Comparison of ENCODE assay signal across 10 cellular contexts in the genomic region with DNA sequence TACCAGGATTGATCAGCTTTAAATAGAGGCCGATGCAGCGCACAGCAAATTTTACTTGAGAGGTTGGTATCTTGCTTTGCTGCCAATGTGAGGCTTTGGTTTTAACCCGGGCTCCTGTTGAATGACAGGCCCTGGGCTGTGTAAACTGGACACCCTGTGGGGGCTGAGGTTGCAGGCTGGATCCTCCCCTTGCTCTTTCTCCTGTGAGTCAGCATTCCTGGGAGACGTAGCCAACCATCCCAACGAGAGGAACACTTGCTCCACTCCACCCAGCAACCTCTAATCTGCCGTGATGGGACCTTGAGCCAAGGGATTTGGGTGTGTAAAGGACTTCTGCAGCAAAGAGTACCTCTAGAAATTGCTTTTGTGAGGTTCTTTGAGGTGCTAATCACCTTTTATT.
DNase-seq lines count a peak whose midpoint lies in the region; ATAC-seq and TF ChIP-seq lines count a peak whose summit lies in the region.
"Had no signal": no experiment of that assay in that cellular context is flagged by ENCODE, and none has a peak within 500 bp of the region (broad histone marks: within the 10 kb centered on the region; RNA-seq: fewer than 3 reads in every experiment).

No MANE protein-coding gene starts in this region.

- TF ChIP-seq CTCF in PC-9 (conservative IDR thresholded peaks at IDR 0.05) (no peak), omental fat pad (IDR thresholded peaks at IDR 0.05) (no peak)

- 30 to 37% methylated on average over 6 of the region's 6 CpGs for WGBS in GM23248 (ENCODE audit: low coverage in 1 of 2, low lambda C conversion rate in 2 of 2, missing lambda C conversion rate in 2 of 2), 2 experiments

- no peaks in the 10 kb centered on the region for H3K27me3 ChIP-seq in GM23248 (replicated peaks; ENCODE audit: insufficient read depth)
- H3K27me3 ChIP-seq in PC-9 (ENCODE audit: insufficient read depth, low read depth) = no peaks in the 10 kb centered on the region
- H3K27me3 ChIP-seq in naive thymus-derived CD4-positive, alpha-beta T cell (ENCODE audit: control insufficient read depth in 2 of 2, insufficient read depth in 2 of 2, low read length in 2 of 2) = no peaks in the 10 kb centered on the region
- no peaks in the 10 kb centered on the region for H3K27me3 ChIP-seq in effector memory CD4-positive, alpha-beta T cell (replicated peaks; ENCODE audit: control insufficient read depth, insufficient read depth, low read length, poor library complexity, severe bottlenecking)

- H3K9ac ChIP-seq in GM23248 = no peak overlapping the region

- BruUV-seq in PC-9 (replicated peaks; lab: Mats Ljungman, UMichigan) = no TSS peak

- H3K36me3 Mint-ChIP-seq in naive thymus-derived CD4-positive, alpha-beta T cell = no peaks in the 10 kb centered on the region

- POLR2A ChIA-PET in PC-9 (lab: Charles Lee; ENCODE audit: unreplicated experiment) = interaction anchor here (0.6 to 0.7 kb wide), 3 partner anchors 14 to 898 kb away, joined by 3 to 5 read pairs (median 5); no protein-coding TSS in a partner anchor
- POLR2A ChIA-PET in naive thymus-derived CD4-positive, alpha-beta T cell (lab: Charles Lee) = no interaction called here

- no peak overlapping the region for H3K4me3 Mint-ChIP-seq in naive thymus-derived CD4-positive, alpha-beta T cell
- H3K4me3 Mint-ChIP-seq: activated T-helper 1 cell treated with anti-CD3 and anti-CD28 coated beads, Interleukin-12 subunit alpha, Interleukin-12 subunit beta, Interleukin-2, Interleukin-4 antibody, amounts not matched to agents 30 ng/mL and 10 ng/mL and 1 ng/mL, durations not matched to agents 14 hours and 24 hours and 36 hours had no signal

- no peak overlapping the region for H3K27ac Mint-ChIP-seq in naive thymus-derived CD4-positive, alpha-beta T cell
- H3K27ac Mint-ChIP-seq: activated T-helper 1 cell treated with anti-CD3 and anti-CD28 coated beads, Interleukin-12 subunit alpha, Interleukin-12 subunit beta, Interleukin-2, Interleukin-4 antibody, amounts not matched to agents 30 ng/mL and 10 ng/mL and 1 ng/mL, durations not matched to agents 14 hours and 24 hours and 36 hours had no signal

- H3K9me2 ChIP-seq in GM23248 (ENCODE audit: insufficient read depth) (no peaks in the 10 kb centered on the region), PC-9 (ENCODE audit: insufficient read depth) (no peaks in the 10 kb centered on the region)

- in situ Hi-C loops in GM23248 (cut with MboI) = no loop called here

- DNase-seq in GM23248 = peak; percentile 82
- DNase-seq in PC-9 = peak; percentile 37 to 74
- DNase-seq in epithelial cell of prostate (ENCODE audit: low read depth, low spot score) = no peak
- no peak for DNase-seq in omental fat pad (ENCODE audit: low spot score)
- no peak for DNase-seq in HuH-7.5 (ENCODE audit: low spot score)
- DNase-seq in naive thymus-derived CD4-positive, alpha-beta T cell = no peak
- no peak for DNase-seq in effector memory CD4-positive, alpha-beta T cell
- DNase-seq in NCI-H524 treated with DMSO at 0.1 percent for 48 hours (lab: John Stamatoyannopoulos, UW) = no peak
- DNase-seq: NCI-H510A treated with DMSO at 0.1 percent for 48 hours had no signal

- no peaks in the 10 kb centered on the region for H3K36me3 ChIP-seq in GM23248 (ENCODE audit: low read depth)
- no peaks in the 10 kb centered on the region for H3K36me3 ChIP-seq in PC-9 (ENCODE audit: low read depth)
- no peaks in the 10 kb centered on the region for H3K36me3 ChIP-seq in naive thymus-derived CD4-positive, alpha-beta T cell (ENCODE audit: control insufficient read depth in 2 of 3, insufficient read depth in 3 of 3, low read length in 3 of 3)
- no peaks in the 10 kb centered on the region for H3K36me3 ChIP-seq in effector memory CD4-positive, alpha-beta T cell (ENCODE audit: control insufficient read depth, insufficient read depth, low read length)

- intact Hi-C loops in PC-9 (cut with micrococcal nuclease; ENCODE audit: unreplicated experiment) = no loop called here
- intact Hi-C loops in naive thymus-derived CD4-positive, alpha-beta T cell (cut with micrococcal nuclease) = no loop called here

- H3K4me1 ChIP-seq in GM23248 (ENCODE audit: insufficient read depth) (peaks cover 37% of the 10 kb centered on the region), PC-9 (replicated peaks; ENCODE audit: insufficient read depth) (peaks cover 26% of the 10 kb centered on the region)
- H3K4me1 ChIP-seq in naive thymus-derived CD4-positive, alpha-beta T cell (ENCODE audit: control insufficient read depth in 2 of 2, insufficient read depth in 2 of 2, low read length in 2 of 2) = no peaks in the 10 kb centered on the region
- H3K4me1 ChIP-seq in effector memory CD4-positive, alpha-beta T cell (ENCODE audit: control insufficient read depth, insufficient read depth, low read length, poor library complexity, severe bottlenecking) = no peaks in the 10 kb centered on the region

- no peaks in the 10 kb centered on the region for H3K4me1 Mint-ChIP-seq in naive thymus-derived CD4-positive, alpha-beta T cell

- no peaks in the 10 kb centered on the region for H4K20me1 ChIP-seq in GM23248 (ENCODE audit: insufficient read depth)
- no peaks in the 10 kb centered on the region for H4K20me1 ChIP-seq in PC-9 (ENCODE audit: insufficient read depth)

- H2AFZ ChIP-seq in GM23248 (peak overlapping the region; percentile 12; the same call in 1 of the 2 replicates), PC-9 (no peak overlapping the region)

- CTCF ChIA-PET in PC-9 (lab: Charles Lee) = interaction anchor here (0.6 kb wide), 1 partner anchor 508 kb away, joined by 3 read pairs; no protein-coding TSS in a partner anchor
- CTCF ChIA-PET in naive thymus-derived CD4-positive, alpha-beta T cell (lab: Charles Lee) = no interaction called here

- H3K9me3 ChIP-seq in GM23248 (ENCODE audit: low read depth) (no peaks in the 10 kb centered on the region), PC-9 (ENCODE audit: insufficient read depth, low read depth) (no peaks in the 10 kb centered on the region)
- H3K9me3 ChIP-seq in naive thymus-derived CD4-positive, alpha-beta T cell (ENCODE audit: control insufficient read depth in 2 of 3, low read length in 3 of 3) = no peaks in the 10 kb centered on the region
- no peaks in the 10 kb centered on the region for H3K9me3 ChIP-seq in effector memory CD4-positive, alpha-beta T cell (ENCODE audit: control insufficient read depth, low read length)

- H3K79me2 ChIP-seq in GM23248 (ENCODE audit: insufficient read depth) (no peaks in the 10 kb centered on the region), PC-9 (ENCODE audit: low read depth) (no peaks in the 10 kb centered on the region)

- ATAC-seq in omental fat pad (ENCODE audit: low FRiP score) = peak; percentile 97
- ATAC-seq in naive thymus-derived CD4-positive, alpha-beta T cell = no peak

- H3K27me3 Mint-ChIP-seq in naive thymus-derived CD4-positive, alpha-beta T cell = no peaks in the 10 kb centered on the region

- H3K4me2 ChIP-seq in GM23248 (ENCODE audit: unreplicated experiment) (peak overlapping the region; percentile 73), PC-9 (peak overlapping the region; percentile 62)

- H3F3A ChIP-seq in GM23248 (ENCODE audit: insufficient read depth) = peaks cover 19% of the 10 kb centered on the region
- 0 out of 2 replicates have a peak, but pooled peaks cover 5% of the 10 kb centered on the region for H3F3A ChIP-seq in PC-9 (ENCODE audit: insufficient read depth, low read depth)

- H3K4me3 ChIP-seq in GM23248 (no peak overlapping the region), PC-9 (no peak overlapping the region)
- no peak overlapping the region for H3K4me3 ChIP-seq in naive thymus-derived CD4-positive, alpha-beta T cell (ENCODE audit: low read length)
- H3K4me3 ChIP-seq in effector memory CD4-positive, alpha-beta T cell (ENCODE audit: insufficient read depth, low read depth, low read length, poor library complexity, severe bottlenecking) = no peak overlapping the region

- H3K27ac ChIP-seq in GM23248 (no peak overlapping the region), PC-9 (no peak overlapping the region), epithelial cell of prostate (peak overlapping the region; percentile 42)
- no peak overlapping the region for H3K27ac ChIP-seq in naive thymus-derived CD4-positive, alpha-beta T cell (ENCODE audit: low read depth, low read length)
- H3K27ac ChIP-seq in effector memory CD4-positive, alpha-beta T cell (ENCODE audit: insufficient read depth, low read length, poor library complexity, severe bottlenecking) = no peak overlapping the region

- H3K9me3 Mint-ChIP-seq in naive thymus-derived CD4-positive, alpha-beta T cell = peaks cover 0 to 8% (median 4%) of the 10 kb centered on the region in 11 donors
- H3K9me3 Mint-ChIP-seq: activated T-helper 1 cell treated with anti-CD3 and anti-CD28 coated beads, Interleukin-12 subunit alpha, Interleukin-12 subunit beta, Interleukin-2, Interleukin-4 antibody, amounts not matched to agents 30 ng/mL and 10 ng/mL and 1 ng/mL, durations not matched to agents 14 hours and 24 hours and 36 hours had no signal

Comparison
In these comparisons a context has a peak if more than half of its experiments do, and no peak if none do; other contexts are left out.
1. DNase-seq: peak in GM23248 (single experiment) and PC-9 (2 of 2); none in epithelial cell of prostate (single experiment), omental fat pad (single experiment), HuH-7.5 (single experiment), naive thymus-derived CD4-positive, alpha-beta T cell (0 of 9), effector memory CD4-positive, alpha-beta T cell (0 of 3) and NCI-H524 treated with DMSO at 0.1 percent for 48 hours (single experiment).